18 cellular contexts compared by ENCODE assay signal in genomic region chr3:146117406-146118285, GRCh38. TPM values are rescaled to one million over a fixed set of nuclear protein-coding genes. Genes with fewer than 3 reads are reported as not detected.
DNase-seq lines count a peak whose midpoint lies in the region; ATAC-seq, FAIRE-seq and TF ChIP-seq lines count a peak whose summit lies in the region.
"Had no signal": no experiment of that assay in that cellular context is flagged by ENCODE, and none has a peak within 500 bp of the region (broad histone marks: within the 10 kb centered on the region; RNA-seq: fewer than 3 reads in every experiment).

No MANE protein-coding gene starts in this region.

- ATAC-seq in lower lobe of right lung, result no peak
- no peak for ATAC-seq in HG02759 (IDR thresholded peaks at IDR 0.05; ENCODE audit: unreplicated experiment)
- ATAC-seq in Right ventricle myocardium superior (ENCODE audit: poor library complexity), result no peak
- ATAC-seq: activated CD4-positive, CD25-positive, alpha-beta regulatory T cell treated with anti-CD3 and anti-CD28 coated beads, Interleukin-2, amount 50 U/mL, for 24 hours; HCT116; stimulated activated naive B cell treated with anti-CD40 and anti-IgM and Interleukin-4, amounts not matched to agents 10 μg/mL and 1 μg/mL and 100 μg/mL, for 72 hours had no signal

- H3K27me3 ChIP-seq in bronchial epithelial cell (ENCODE audit: control insufficient read depth, insufficient read depth, low read length), result no peaks in the 10 kb centered on the region
- H3K27me3 ChIP-seq in kidney epithelial cell (ENCODE audit: control insufficient read depth, insufficient read depth, low read length), result no peaks in the 10 kb centered on the region
- H3K27me3 ChIP-seq in lower lobe of right lung (ENCODE audit: low read depth), result no peaks in the 10 kb centered on the region
- H3K27me3 ChIP-seq: BLaER1 treated with 17β-estradiol and CSF1 and Interleukin-3, amounts not matched to agents 10 nM and 100 nM had no signal

- no peak overlapping the region for H3K4me3 ChIP-seq in AG04449 (ENCODE audit: low read depth, low read length)
- H3K4me3 ChIP-seq in bronchial epithelial cell (ENCODE audit: low read depth, low read length), result no peak overlapping the region
- no peak overlapping the region for H3K4me3 ChIP-seq in kidney epithelial cell (ENCODE audit: low read depth, low read length)
- no peak overlapping the region for H3K4me3 ChIP-seq in lower lobe of right lung
- H3K4me3 ChIP-seq: BLaER1 treated with 17β-estradiol and CSF1 and Interleukin-3, amounts not matched to agents 10 nM and 100 nM had no signal

- no peak for TF ChIP-seq CTCF in AG04449 (IDR thresholded peaks at IDR 0.05; ENCODE audit: insufficient read depth, low read length, missing control alignments)
- no peak for TF ChIP-seq CTCF in bronchial epithelial cell (IDR thresholded peaks at IDR 0.05; ENCODE audit: insufficient read depth, low read length, severe bottlenecking)
- no peak for TF ChIP-seq CTCF in kidney epithelial cell (IDR thresholded peaks at IDR 0.05; ENCODE audit: insufficient read depth, low read length, poor library complexity, severe bottlenecking)
- no peak for TF ChIP-seq CTCF in lower lobe of right lung (IDR thresholded peaks at IDR 0.05)

- intact Hi-C loops in lower lobe of right lung (cut with DNase I), result no loop called here
- intact Hi-C loops in Right ventricle myocardium superior (cut with DNase I), result no loop called here

- H3K27ac ChIP-seq in lower lobe of right lung, result no peak overlapping the region
- H3K27ac ChIP-seq: BLaER1 treated with 17β-estradiol and CSF1 and Interleukin-3, amounts not matched to agents 10 nM and 100 nM had no signal

- POLR2A ChIA-PET in AG04449 (lab: Yijun Ruan, JAX), result interaction anchor here (1.4 to 2.0 kb wide), 2 partner anchors 13 to 43 kb away, joined by 4 to 15 read pairs; partner anchors contain the start of gene PLOD2

- CTCF ChIA-PET in AG04449 (lab: Yijun Ruan, JAX), result interaction anchor here (0.8 to 1.3 kb wide), 4 partner anchors 27 to 70 kb away, joined by 3 to 4 read pairs (median 4); no protein-coding TSS in a partner anchor

- no peak for FAIRE-seq in bronchial epithelial cell (lab: Jason Lieb, UNC)
- FAIRE-seq: G401.6 had no signal

- H3K9me3 ChIP-seq in lower lobe of right lung, result peaks cover 3% of the 10 kb centered on the region

- H3K4me1 ChIP-seq in lower lobe of right lung, result no peaks in the 10 kb centered on the region
- H3K4me1 ChIP-seq: BLaER1 treated with 17β-estradiol and CSF1 and Interleukin-3, amounts not matched to agents 10 nM and 100 nM had no signal

- H3K36me3 ChIP-seq in bronchial epithelial cell (ENCODE audit: control insufficient read depth, insufficient read depth, low read length), result peaks cover 4% of the 10 kb centered on the region
- H3K36me3 ChIP-seq in kidney epithelial cell (ENCODE audit: control insufficient read depth, insufficient read depth, low read length), result no peaks in the 10 kb centered on the region
- H3K36me3 ChIP-seq in lower lobe of right lung, result no peaks in the 10 kb centered on the region
- H3K36me3 ChIP-seq: BLaER1 treated with 17β-estradiol and CSF1 and Interleukin-3, amounts not matched to agents 10 nM and 100 nM had no signal

- DNase-seq in AG04449 (ENCODE audit: low read depth, low spot score) (peak; percentile 88), HK-2 (ENCODE audit: unreplicated experiment) (peak; percentile 28), bronchial epithelial cell (ENCODE audit: low read depth) (peak; percentile 20), kidney epithelial cell (ENCODE audit: low read depth) (peak; percentile 70), lower lobe of right lung (no peak), Right ventricle myocardium superior (no peak), cortex of kidney (lab: John Stamatoyannopoulos, UW) (no peak)
- DNase-seq: anterior cingulate cortex; effector memory CD4-positive, alpha-beta T cell; hippocampal formation; MV-4-11; NCI-H345; stimulated activated naive B cell treated with anti-CD40 and anti-IgM and Interleukin-4, amounts not matched to agents 10 μg/mL and 1 μg/mL and 100 μg/mL, for 72 hours had no signal

RNA-seq across cellular contexts. Expression of gene PLOD2, which starts 43.3 kb away (rescaled TPM):
- total RNA-seq in bronchial epithelial cell (36.6 and 45.3 TPM in 2 replicates), kidney epithelial cell (32.5 and 38.5 TPM in 2 replicates), lower lobe of right lung (17.9 TPM), Right ventricle myocardium superior (16.9 TPM)

Comparison
In these comparisons a context has a peak if more than half of its experiments do, and no peak if none do; other contexts are left out.
1. DNase-seq: peak in AG04449 (single experiment), HK-2 (single experiment), bronchial epithelial cell (single experiment) and kidney epithelial cell (single experiment); none in lower lobe of right lung (single experiment), Right ventricle myocardium superior (single experiment) and cortex of kidney (single experiment).